ENCODE assay signal across 8 cellular contexts in genomic region chr11:65558002-65558784, GRCh38. TPM values are rescaled to one million over a fixed set of nuclear protein-coding genes. Genes with fewer than 3 reads are reported as not detected.
A peak's percentile ranks its signal among the peaks of the same experiment; 100 is the strongest.
DNase-seq lines count a peak whose midpoint lies in the region; ATAC-seq and TF ChIP-seq lines count a peak whose summit lies in the region.

TSS of gene LTBP3 (minus strand) at chr11:65558359. CDS start at chr11:65557959, 400 bp downstream.

- peaks cover 50% of the 10 kb centered on the region for H3K4me1 Mint-ChIP-seq in activated naive CD8-positive, alpha-beta T cell treated with anti-CD3 and anti-CD28 coated beads for 36 hours
- H3K4me1 Mint-ChIP-seq in nephron: peaks cover 70% of the 10 kb centered on the region

- H3K27ac Mint-ChIP-seq in activated naive CD8-positive, alpha-beta T cell treated with anti-CD3 and anti-CD28 coated beads for 36 hours: peak within 1 kb of the TSS; percentile 80
- H3K27ac Mint-ChIP-seq in nephron: peak within 1 kb of the TSS; percentile 92 to 99 (median 99)

- in situ Hi-C loops in GM13976 (cut with MboI; ENCODE audit: low sequenced_read_pairs, unreplicated experiment): no loop called here

- H3K27me3 Mint-ChIP-seq in activated naive CD8-positive, alpha-beta T cell treated with anti-CD3 and anti-CD28 coated beads for 36 hours: no peaks in the 10 kb centered on the region
- peaks cover 3% of the 10 kb centered on the region for H3K27me3 Mint-ChIP-seq in nephron (ENCODE audit: low read depth)

- no peaks in the 10 kb centered on the region for H3K9me3 ChIP-seq in AG04450 (ENCODE audit: control insufficient read depth, insufficient read depth, low read length)

- peaks cover 3% of the 10 kb centered on the region for H3K36me3 Mint-ChIP-seq in activated naive CD8-positive, alpha-beta T cell treated with anti-CD3 and anti-CD28 coated beads for 36 hours
- H3K36me3 Mint-ChIP-seq in nephron (ENCODE audit: low read depth): no peaks in the 10 kb centered on the region

- peak within 1 kb of the TSS; percentile 85 for H3K4me3 Mint-ChIP-seq in activated naive CD8-positive, alpha-beta T cell treated with anti-CD3 and anti-CD28 coated beads for 36 hours
- peak within 1 kb of the TSS; percentile 90 to 96 (median 96) for H3K4me3 Mint-ChIP-seq in nephron

- peak within 1 kb of the TSS; percentile 71 for H3K4me3 ChIP-seq in AG04450 (ENCODE audit: low read depth, low read length)

- POLR2A ChIA-PET in AG04450 (lab: Yijun Ruan, JAX): interaction anchor here (0.9 to 1.3 kb wide), 3 partner anchors 12 to 225 kb away, joined by 3 to 4 read pairs (median 3); partner anchors contain the start of genes DPF2, FAM89B and ZNRD2

- H3K27ac ChIP-seq in AG04450 (ENCODE audit: low read depth, low read length): peak within 1 kb of the TSS; percentile 75

- no peak for TF ChIP-seq CTCF in AG04450 (IDR thresholded peaks at IDR 0.05; ENCODE audit: low read depth, low read length)
- TF ChIP-seq CTCF in GM13976 (IDR thresholded peaks at IDR 0.05; ENCODE audit: borderline replicate concordance, control extremely low read depth, extremely low read depth, insufficient read depth, missing control alignments): no peak
- no peak for TF ChIP-seq CTCF in nephron (IDR thresholded peaks at IDR 0.05; ENCODE audit: unreplicated experiment in 3 of 3)

- DNase-seq in AG04450 (ENCODE audit: low read depth, low spot score) (no peak), GM13976 (ENCODE audit: low spot score) (peak; percentile 80), NCI-H774 (lab: John Stamatoyannopoulos, UW) (peak; percentile 49), germinal center (ENCODE audit: low spot score) (peak; percentile 57)
- peak; percentile 48 for DNase-seq in activated naive CD8-positive, alpha-beta T cell treated with anti-CD3 and anti-CD28 coated beads for 36 hours

- CTCF ChIA-PET in AG04450 (lab: Charles Lee): interaction anchor here (1.3 to 1.5 kb wide), 2 partner anchors 13 to 17 kb away, joined by 3 to 5 read pairs; no protein-coding TSS in a partner anchor

- ATAC-seq in HG02798 (IDR thresholded peaks at IDR 0.05; ENCODE audit: poor library complexity, unreplicated experiment) (no peak), HG02571 (IDR thresholded peaks at IDR 0.05; ENCODE audit: unreplicated experiment) (no peak)

- H3K27me3 ChIP-seq in AG04450 (ENCODE audit: control insufficient read depth, insufficient read depth, low read length): no peaks in the 10 kb centered on the region

- no peaks in the 10 kb centered on the region for H3K9me3 Mint-ChIP-seq in activated naive CD8-positive, alpha-beta T cell treated with anti-CD3 and anti-CD28 coated beads for 36 hours
- H3K9me3 Mint-ChIP-seq in nephron: no peaks in the 10 kb centered on the region

RNA-seq across cellular contexts. Expression of gene LTBP3, which starts in this region (rescaled TPM):
- 25.3 and 49.2 TPM in 2 replicates for polyA plus RNA-seq in AG04450 (2011; rRNA removed)
- 17.7 and 25.7 TPM in 2 replicates for polyA minus RNA-seq in AG04450 (2011; rRNA and poly(A)+ RNA removed)
- 10 to 100 TPM; 35.5 to 36.0 TPM for total RNA-seq in activated naive CD8-positive, alpha-beta T cell treated with anti-CD3 and anti-CD28 coated beads for 36 hours
